8 cellular contexts compared by ENCODE assay signal in genomic region chr1:116020668-116021272, GRCh38. TPM values are rescaled to one million over a fixed set of nuclear protein-coding genes. Genes with fewer than 3 reads are reported as not detected.
DNase-seq lines count a peak whose midpoint lies in the region; ATAC-seq and TF ChIP-seq lines count a peak whose summit lies in the region.

No MANE protein-coding gene starts in this region.

- H3K4me1 ChIP-seq in Loucy (ENCODE audit: insufficient read depth, low read length, poor library complexity, severe bottlenecking) (no peaks in the 10 kb centered on the region), iPS DF 6.9 (ENCODE audit: control insufficient read depth, insufficient read depth, low read length) (no peaks in the 10 kb centered on the region)

- DNase-seq in H4 (ENCODE audit: low spot score) (peak; percentile 57), astrocyte of the hippocampus (ENCODE audit: low read depth, low spot score) (peak; percentile 57), iPS DF 6.9 (ENCODE audit: low read depth, low spot score) (peak; percentile 75), GF-D8 (lab: John Stamatoyannopoulos, UW) (no peak)
- peak; percentile 1 to 27 (median 22) for DNase-seq in stimulated activated CD4-positive, alpha-beta T cell treated with anti-CD3 and anti-CD28 coated beads, Interleukin-1b, Interleukin-23, amount 100 ng/mL, for 24 hours (ENCODE audit: low read depth in 4 of 4, low spot score in 1 of 4)

- TF ChIP-seq CTCF in GM12872 (IDR thresholded peaks at IDR 0.05; ENCODE audit: insufficient read depth, low read depth, low read length) (peak; percentile 84), Loucy (conservative IDR thresholded peaks at IDR 0.05; ENCODE audit: low read length) (peak; percentile 87)

- peak overlapping the region; percentile 14; the same call in 1 of the 2 replicates for H2AFZ ChIP-seq in Loucy (ENCODE audit: low read length)

- no peaks in the 10 kb centered on the region for H3K27me3 ChIP-seq in Loucy (ENCODE audit: insufficient read depth, low read length, poor library complexity, severe bottlenecking)
- no peaks in the 10 kb centered on the region for H3K27me3 ChIP-seq in iPS DF 6.9 (ENCODE audit: control insufficient read depth, insufficient read depth, low read length)

- no peaks in the 10 kb centered on the region for H3K9me3 ChIP-seq in Loucy (ENCODE audit: insufficient read depth, low read depth, low read length)
- no peaks in the 10 kb centered on the region for H3K9me3 ChIP-seq in iPS DF 6.9 (ENCODE audit: control insufficient read depth, insufficient read depth, low read length)

- no peak overlapping the region for H3K9ac ChIP-seq in Loucy (ENCODE audit: low read depth, low read length, poor library complexity, severe bottlenecking)

- no peaks in the 10 kb centered on the region for H3K36me3 ChIP-seq in Loucy (ENCODE audit: insufficient read depth, low read length)
- no peaks in the 10 kb centered on the region for H3K36me3 ChIP-seq in iPS DF 6.9 (ENCODE audit: control insufficient read depth, insufficient read depth, low read length)

- H3K9me2 ChIP-seq in Loucy (replicated peaks; ENCODE audit: low read depth, low read length): no peaks in the 10 kb centered on the region

- no peaks in the 10 kb centered on the region for H3F3A ChIP-seq in Loucy (ENCODE audit: low read depth)

- H3K27ac ChIP-seq in iPS DF 6.9 (ENCODE audit: low read length): no peak overlapping the region

- H3K4me2 ChIP-seq in Loucy (ENCODE audit: low read depth, low read length, poor library complexity, severe bottlenecking): no peak overlapping the region

- ATAC-seq in SK-N-SH treated with all-trans-retinoic acid at 6 μM for 48 hours: peak; percentile 94

- H4K20me1 ChIP-seq in Loucy (ENCODE audit: insufficient read depth, low read length, poor library complexity, severe bottlenecking): no peaks in the 10 kb centered on the region

- no peak overlapping the region for H3K4me3 ChIP-seq in Loucy (ENCODE audit: low read length, poor library complexity, severe bottlenecking)
- no peak overlapping the region for H3K4me3 ChIP-seq in iPS DF 6.9 (ENCODE audit: low read length)

- H3K79me2 ChIP-seq in Loucy (ENCODE audit: insufficient read depth, low read length): no peaks in the 10 kb centered on the region

- no CpG with 5 or more reads among the region's 5 CpGs for WGBS in iPS DF 6.9 (ENCODE audit: insufficient coverage, insufficient read length)

TF ChIP-seq in SK-N-SH treated with all-trans-retinoic acid at 6 μM for 48 hours, 23 proteins besides CTCF, POLR2A, EP300 and RAD21:
- no peak for TF ChIP-seq SNAI2 (CRISPR knock-in tag; IDR thresholded peaks at IDR 0.05)
- TF ChIP-seq ESRRG (CRISPR knock-in tag; IDR thresholded peaks at IDR 0.05): no peak
- TF ChIP-seq ZNF8 (CRISPR knock-in tag; IDR thresholded peaks at IDR 0.05): no peak
- no peak for TF ChIP-seq GLIS3 (CRISPR knock-in tag; IDR thresholded peaks at IDR 0.05)
- TF ChIP-seq BACH2 (CRISPR knock-in tag; IDR thresholded peaks at IDR 0.05; ENCODE audit: borderline replicate concordance): no peak
- TF ChIP-seq, protein P1, sequence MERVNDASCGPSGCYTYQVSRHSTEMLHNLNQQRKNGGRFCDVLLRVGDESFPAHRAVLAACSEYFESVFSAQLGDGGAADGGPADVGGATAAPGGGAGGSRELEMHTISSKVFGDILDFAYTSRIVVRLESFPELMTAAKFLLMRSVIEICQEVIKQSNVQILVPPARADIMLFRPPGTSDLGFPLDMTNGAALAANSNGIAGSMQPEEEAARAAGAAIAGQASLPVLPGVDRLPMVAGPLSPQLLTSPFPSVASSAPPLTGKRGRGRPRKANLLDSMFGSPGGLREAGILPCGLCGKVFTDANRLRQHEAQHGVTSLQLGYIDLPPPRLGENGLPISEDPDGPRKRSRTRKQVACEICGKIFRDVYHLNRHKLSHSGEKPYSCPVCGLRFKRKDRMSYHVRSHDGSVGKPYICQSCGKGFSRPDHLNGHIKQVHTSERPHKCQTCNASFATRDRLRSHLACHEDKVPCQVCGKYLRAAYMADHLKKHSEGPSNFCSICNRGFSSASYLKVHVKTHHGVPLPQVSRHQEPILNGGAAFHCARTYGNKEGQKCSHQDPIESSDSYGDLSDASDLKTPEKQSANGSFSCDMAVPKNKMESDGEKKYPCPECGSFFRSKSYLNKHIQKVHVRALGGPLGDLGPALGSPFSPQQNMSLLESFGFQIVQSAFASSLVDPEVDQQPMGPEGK (CRISPR knock-in tag; IDR thresholded peaks at IDR 0.05; ENCODE audit: borderline replicate concordance): no peak
- TF ChIP-seq RARB (CRISPR knock-in tag; IDR thresholded peaks at IDR 0.05): no peak
- TF ChIP-seq, protein P2, sequence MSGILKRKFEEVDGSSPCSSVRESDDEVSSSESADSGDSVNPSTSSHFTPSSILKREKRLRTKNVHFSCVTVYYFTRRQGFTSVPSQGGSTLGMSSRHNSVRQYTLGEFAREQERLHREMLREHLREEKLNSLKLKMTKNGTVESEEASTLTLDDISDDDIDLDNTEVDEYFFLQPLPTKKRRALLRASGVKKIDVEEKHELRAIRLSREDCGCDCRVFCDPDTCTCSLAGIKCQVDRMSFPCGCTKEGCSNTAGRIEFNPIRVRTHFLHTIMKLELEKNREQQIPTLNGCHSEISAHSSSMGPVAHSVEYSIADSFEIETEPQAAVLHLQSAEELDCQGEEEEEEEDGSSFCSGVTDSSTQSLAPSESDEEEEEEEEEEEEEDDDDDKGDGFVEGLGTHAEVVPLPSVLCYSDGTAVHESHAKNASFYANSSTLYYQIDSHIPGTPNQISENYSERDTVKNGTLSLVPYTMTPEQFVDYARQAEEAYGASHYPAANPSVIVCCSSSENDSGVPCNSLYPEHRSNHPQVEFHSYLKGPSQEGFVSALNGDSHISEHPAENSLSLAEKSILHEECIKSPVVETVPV (CRISPR knock-in tag; IDR thresholded peaks at IDR 0.05): no peak
- TF ChIP-seq CSDC2 (CRISPR knock-in tag; IDR thresholded peaks at IDR 0.05): no peak
- TF ChIP-seq, protein P3, sequence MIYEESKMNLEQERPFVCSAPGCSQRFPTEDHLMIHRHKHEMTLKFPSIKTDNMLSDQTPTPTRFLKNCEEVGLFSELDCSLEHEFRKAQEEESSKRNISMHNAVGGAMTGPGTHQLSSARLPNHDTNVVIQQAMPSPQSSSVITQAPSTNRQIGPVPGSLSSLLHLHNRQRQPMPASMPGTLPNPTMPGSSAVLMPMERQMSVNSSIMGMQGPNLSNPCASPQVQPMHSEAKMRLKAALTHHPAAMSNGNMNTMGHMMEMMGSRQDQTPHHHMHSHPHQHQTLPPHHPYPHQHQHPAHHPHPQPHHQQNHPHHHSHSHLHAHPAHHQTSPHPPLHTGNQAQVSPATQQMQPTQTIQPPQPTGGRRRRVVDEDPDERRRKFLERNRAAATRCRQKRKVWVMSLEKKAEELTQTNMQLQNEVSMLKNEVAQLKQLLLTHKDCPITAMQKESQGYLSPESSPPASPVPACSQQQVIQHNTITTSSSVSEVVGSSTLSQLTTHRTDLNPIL (CRISPR knock-in tag; IDR thresholded peaks at IDR 0.05; ENCODE audit: low read depth): no peak
- TF ChIP-seq OSR1 (CRISPR knock-in tag; IDR thresholded peaks at IDR 0.05): no peak
- no peak for TF ChIP-seq ZFP30 (CRISPR knock-in tag; IDR thresholded peaks at IDR 0.05)
- no peak for TF ChIP-seq ZC3H10 (CRISPR knock-in tag; IDR thresholded peaks at IDR 0.05)
- no peak for TF ChIP-seq ARNTL (CRISPR knock-in tag; IDR thresholded peaks at IDR 0.05; ENCODE audit: borderline replicate concordance, low read depth)
- no peak for TF ChIP-seq ISL1 (CRISPR knock-in tag; IDR thresholded peaks at IDR 0.05)
- TF ChIP-seq ZNF565 (CRISPR knock-in tag; conservative IDR thresholded peaks at IDR 0.05; ENCODE audit: low read depth): no peak
- no peak for TF ChIP-seq TOX (CRISPR knock-in tag; IDR thresholded peaks at IDR 0.05; ENCODE audit: borderline replicate concordance)
- TF ChIP-seq ZNF70 (CRISPR knock-in tag; IDR thresholded peaks at IDR 0.05): no peak

RNA-seq across cellular contexts. Expression of gene SLC22A15, which starts 44.5 kb away (rescaled TPM):
- total RNA-seq in H4 (2014; rRNA removed; shearing (Covaris generic)): 0.60 and 1.1 TPM in 2 replicates
